In the genomic region with DNA sequence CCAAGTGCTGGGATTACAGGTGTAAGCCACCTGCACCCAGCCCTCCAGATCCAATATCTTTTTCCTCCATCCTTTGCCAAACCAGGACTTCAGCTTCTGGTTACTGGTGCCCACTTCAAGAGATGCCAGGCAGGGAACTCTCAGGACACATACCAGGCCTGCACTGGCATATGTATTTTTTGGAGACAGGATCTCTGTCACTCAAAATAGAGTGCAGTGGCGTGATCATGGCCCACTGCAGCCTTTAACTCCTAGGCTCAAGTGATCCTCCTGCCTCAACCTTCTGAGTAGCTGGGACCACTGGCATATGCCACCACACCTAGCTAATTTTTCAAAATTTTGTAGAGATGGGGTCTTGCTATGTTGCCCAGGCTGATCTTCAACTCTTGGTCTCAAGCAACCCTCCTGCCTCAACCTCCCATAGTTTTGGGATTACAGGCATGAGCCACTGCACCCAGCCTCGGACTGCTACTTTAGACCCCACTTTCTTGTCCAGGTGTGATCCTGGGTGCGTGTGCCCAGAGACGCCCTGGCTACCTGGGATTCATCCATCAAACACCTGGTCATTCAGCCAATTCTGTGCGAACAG, we compare ENCODE assay signal across 1 cellular context.
TF ChIP-seq lines count a peak whose summit lies in the region.

No MANE protein-coding gene starts in this region.

TF ChIP-seq in HCT116, 20 proteins besides CTCF, POLR2A, EP300 and RAD21 (continued from another document):
- TF ChIP-seq, protein P1, sequence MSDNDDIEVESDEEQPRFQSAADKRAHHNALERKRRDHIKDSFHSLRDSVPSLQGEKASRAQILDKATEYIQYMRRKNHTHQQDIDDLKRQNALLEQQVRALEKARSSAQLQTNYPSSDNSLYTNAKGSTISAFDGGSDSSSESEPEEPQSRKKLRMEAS (IDR thresholded peaks at IDR 0.05), result no peak
- TF ChIP-seq TCF7L2 (IDR thresholded peaks at IDR 0.05; ENCODE audit: borderline replicate concordance, extremely low read depth, insufficient read depth, insufficient read length) (no peak), FOSL1 (IDR thresholded peaks at IDR 0.05; ENCODE audit: low read depth) (no peak)
